Comparison of ENCODE assay signal across 8 cellular contexts in genomic region chr19:18832331-18833140, GRCh38. TPM values are rescaled to one million over a fixed set of nuclear protein-coding genes. Genes with fewer than 3 reads are reported as not detected.
DNase-seq lines count a peak whose midpoint lies in the region; ATAC-seq and TF ChIP-seq lines count a peak whose summit lies in the region.

No MANE protein-coding gene starts in this region.

- H3K4me2 ChIP-seq in mesendoderm (ENCODE audit: low read length) = peak overlapping the region; percentile 82

- no peaks in the 10 kb centered on the region for H3K27me3 ChIP-seq in AG04450 (ENCODE audit: control insufficient read depth, insufficient read depth, low read length)
- H3K27me3 ChIP-seq in duodenal mucosa (ENCODE audit: control insufficient read depth in 1 of 2, insufficient read depth in 2 of 2, low read length in 2 of 2) = no peaks in the 10 kb centered on the region
- no peaks in the 10 kb centered on the region for H3K27me3 ChIP-seq in mesendoderm (ENCODE audit: insufficient read depth, low read length, poor library complexity)

- WGBS in mesendoderm (ENCODE audit: extremely low coverage, insufficient coverage, low lambda C conversion rate) = no CpG with 5 or more reads among the region's 67 CpGs

- POLR2A ChIA-PET in AG04450 (lab: Yijun Ruan, JAX) = interaction anchor here (0.5 to 1.2 kb wide), 7 partner anchors 8 to 377 kb away, joined by 3 to 5 read pairs (median 3); partner anchors contain the start of gene REX1BD

- H3K27me3 Mint-ChIP-seq in type B pancreatic cell = peaks cover 9% of the 10 kb centered on the region

- peaks cover 51% of the 10 kb centered on the region for H3K79me2 ChIP-seq in mesendoderm (ENCODE audit: control insufficient read depth, insufficient read depth, low read length)

- H3K4me1 ChIP-seq in duodenal mucosa (ENCODE audit: control insufficient read depth in 1 of 2, insufficient read depth in 2 of 2, low read length in 2 of 2) (peaks cover 32 to 44% of the 10 kb centered on the region in 2 donors), mesendoderm (ENCODE audit: control insufficient read depth, low read depth, low read length) (peaks cover 4% of the 10 kb centered on the region)

- peaks cover 23% of the 10 kb centered on the region for H3K79me1 ChIP-seq in mesendoderm (ENCODE audit: low read length)

- peak overlapping the region; percentile 2 for H3K23ac ChIP-seq in mesendoderm (ENCODE audit: low read length)

- H4K5ac ChIP-seq in mesendoderm (ENCODE audit: low read length) = no peak overlapping the region

- no peak overlapping the region for H2AK5ac ChIP-seq in mesendoderm (ENCODE audit: low read length)

- peak overlapping the region; percentile 91 for H3K27ac Mint-ChIP-seq in type B pancreatic cell

- peak overlapping the region; percentile 89 for H3K4ac ChIP-seq in mesendoderm (ENCODE audit: low read depth, low read length)

- H3K9me3 ChIP-seq in AG04450 (ENCODE audit: control insufficient read depth, insufficient read depth, low read length) = peaks cover 2% of the 10 kb centered on the region
- no peaks in the 10 kb centered on the region for H3K9me3 ChIP-seq in duodenal mucosa (ENCODE audit: control insufficient read depth in 1 of 2, low read length in 2 of 2)

- no peaks in the 10 kb centered on the region for H3K9me3 Mint-ChIP-seq in type B pancreatic cell

- H3K36me3 ChIP-seq in duodenal mucosa (ENCODE audit: control insufficient read depth in 1 of 2, insufficient read depth in 2 of 2, low read length in 2 of 2) (peaks cover 4 to 18% of the 10 kb centered on the region in 2 donors), mesendoderm (ENCODE audit: control insufficient read depth, insufficient read depth, low read length) (no peaks in the 10 kb centered on the region)

- CTCF ChIA-PET in AG04450 (lab: Charles Lee) = interaction anchor here (4.5 kb wide), 1 partner anchor 14 kb away, joined by 21 read pairs; no protein-coding TSS in a partner anchor

- DNase-seq in AG04450 (ENCODE audit: low read depth, low spot score) (no peak), SK-N-DZ (ENCODE audit: low spot score) (peak; percentile 16), mesendoderm (peak; percentile 78), type B pancreatic cell (ENCODE audit: extremely low spot score, unreplicated experiment) (peak; percentile 68)
- no peak for DNase-seq in stimulated activated naive CD4-positive, alpha-beta T cell treated with Interleukin-2 at 50 U/mL for 16 hours (lab: John Stamatoyannopoulos, UW)

- H4K8ac ChIP-seq in mesendoderm (ENCODE audit: low read depth, low read length) = no peak overlapping the region

- H3K56ac ChIP-seq in mesendoderm (ENCODE audit: low read length) = peak overlapping the region; percentile 98

- ATAC-seq in GM18858 (IDR thresholded peaks at IDR 0.05; ENCODE audit: unreplicated experiment) = peak; percentile 19
- ATAC-seq in HG03045 (IDR thresholded peaks at IDR 0.05; ENCODE audit: unreplicated experiment) = peak; percentile 35

- H3K4me1 Mint-ChIP-seq in type B pancreatic cell (ENCODE audit: unreplicated experiment) = peaks cover 35% of the 10 kb centered on the region

- H3K9ac ChIP-seq in duodenal mucosa (ENCODE audit: low read depth in 1 of 2, low read length in 2 of 2) (peak overlapping the region; percentile 96 to 97), mesendoderm (ENCODE audit: low read length) (peak overlapping the region; percentile 97)

- peak overlapping the region; percentile 81 for H3K4me3 ChIP-seq in AG04450 (ENCODE audit: low read depth, low read length)
- peak overlapping the region; percentile 89 to 99 for H3K4me3 ChIP-seq in duodenal mucosa (ENCODE audit: low read depth in 1 of 2, low read length in 2 of 2)
- peak overlapping the region; percentile 47 for H3K4me3 ChIP-seq in mesendoderm (ENCODE audit: low read length)

- H3K27ac ChIP-seq in AG04450 (ENCODE audit: low read depth, low read length) = no peak overlapping the region
- H3K27ac ChIP-seq in duodenal mucosa (ENCODE audit: low read depth, low read length) = peak overlapping the region; percentile 87
- peak overlapping the region; percentile 8 for H3K27ac ChIP-seq in mesendoderm (ENCODE audit: low read depth, low read length)

- H2BK5ac ChIP-seq in mesendoderm (ENCODE audit: low read length) = no peak overlapping the region

- H2BK15ac ChIP-seq in mesendoderm (replicated peaks; ENCODE audit: low read depth) = no peak overlapping the region

- peak overlapping the region; percentile 96 for H3K4me3 Mint-ChIP-seq in type B pancreatic cell

- no peak overlapping the region for H2BK120ac ChIP-seq in mesendoderm (ENCODE audit: low read depth, low read length)

- peak; percentile 29 for TF ChIP-seq CTCF in AG04450 (IDR thresholded peaks at IDR 0.05; ENCODE audit: low read depth, low read length)
- TF ChIP-seq CTCF in type B pancreatic cell (conservative IDR thresholded peaks at IDR 0.05) = no peak

- peak overlapping the region; percentile 97 for H3K18ac ChIP-seq in mesendoderm (ENCODE audit: low read length)

- peaks cover 20% of the 10 kb centered on the region for H3K36me3 Mint-ChIP-seq in type B pancreatic cell

RNA-seq across cellular contexts. Expression of gene UPF1, which starts 0.8 kb away (rescaled TPM):
- polyA plus RNA-seq in AG04450 (2011; rRNA removed) = 28.2 and 33.2 TPM in 2 replicates
- 59.9 and 76.5 TPM in 2 replicates for polyA minus RNA-seq in AG04450 (2011; rRNA and poly(A)+ RNA removed)
- 34.4 and 37.4 TPM in 2 replicates for polyA plus RNA-seq in SK-N-DZ (2014; cell fraction: cytosol; rRNA removed)
- 50.4 and 74.0 TPM in 2 replicates for polyA plus RNA-seq in SK-N-DZ (2014; cell fraction: nucleus; rRNA removed)
- polyA plus RNA-seq in mesendoderm (2013, experiment 1 of 2) = 26.9 TPM
- polyA plus RNA-seq in mesendoderm (2013, experiment 2 of 2) = 25.8 TPM
- 72.1 and 76.5 TPM in 2 replicates for total RNA-seq in type B pancreatic cell (ENCODE audit: low replicate concordance)

RNA-seq across cellular contexts. Expression of gene COMP, which starts 41.4 kb away (rescaled TPM):
- polyA plus RNA-seq in AG04450 (2011; rRNA removed) = 0.09 TPM in 2 replicates
- polyA minus RNA-seq in AG04450 (2011; rRNA and poly(A)+ RNA removed) = not detected in 2 replicates
- polyA plus RNA-seq in SK-N-DZ (2014; cell fraction: cytosol; rRNA removed) = 0.08 TPM in 1 of 2 replicates, not detected in the other
- 0.28 TPM in 1 of 2 replicates, not detected in the other for polyA plus RNA-seq in SK-N-DZ (2014; cell fraction: nucleus; rRNA removed)
- polyA plus RNA-seq in mesendoderm (2013, experiment 1 of 2) = 0.01 TPM
- 0.03 TPM for polyA plus RNA-seq in mesendoderm (2013, experiment 2 of 2)
- 0.12 and 0.43 TPM in 2 replicates for total RNA-seq in type B pancreatic cell (ENCODE audit: low replicate concordance)

Comparison
In these comparisons a context has a peak if more than half of its experiments do, and no peak if none do; other contexts are left out.
1. DNase-seq: peak in SK-N-DZ (single experiment), mesendoderm (single experiment) and type B pancreatic cell (single experiment); none in AG04450 (single experiment) and stimulated activated naive CD4-positive, alpha-beta T cell treated with Interleukin-2 at 50 U/mL for 16 hours (single experiment).
2. Peak in every context shown above with its lines, with median percentiles within 50 percentile points of each other: H3K4me3 ChIP-seq.